Comparison of ENCODE assay signal across 33 cellular contexts in genomic region chr5:56677693-56678092, GRCh38.
DNase-seq lines count a peak whose midpoint lies in the region; TF ChIP-seq lines count a peak whose summit lies in the region.
"Had no signal": no experiment of that assay in that cellular context is flagged by ENCODE, and none has a peak within 500 bp of the region (broad histone marks: within the 10 kb centered on the region; RNA-seq: fewer than 3 reads in every experiment).

No MANE protein-coding gene starts in this region.

- no peaks in the 10 kb centered on the region for H3K27me3 Mint-ChIP-seq in osteocyte (ENCODE audit: unreplicated experiment)
- no peaks in the 10 kb centered on the region for H3K27me3 Mint-ChIP-seq in chondrocyte (ENCODE audit: low read depth)
- H3K27me3 Mint-ChIP-seq: activated naive CD4-positive, alpha-beta T cell treated with anti-CD3 and anti-CD28 coated beads, Interleukin-2, amount 50 U/mL, for 24 hours; memory B cell; stimulated activated naive CD8-positive, alpha-beta T cell treated with anti-CD3 and anti-CD28 coated beads, Interleukin-15, amount 100 ng/mL, for 72 hours had no signal

- no peak overlapping the region for H3K4me3 ChIP-seq in HEK293 (ENCODE audit: low read depth, low read length)
- H3K4me3 ChIP-seq: breast epithelium, GM12878, K562, spleen, thoracic aorta, uterus had no signal

- DNase-seq in AML-193 (lab: John Stamatoyannopoulos, UW) (peak; percentile 2 to 8), brain pericyte (ENCODE audit: low read depth, low spot score) (peak; percentile 38), osteocyte (ENCODE audit: extremely low spot score, unreplicated experiment) (no peak), kidney tubule cell (ENCODE audit: low spot score) (no peak), chondrocyte (ENCODE audit: low spot score) (no peak), Kasumi-1 (lab: John Stamatoyannopoulos, UW) (no peak)
- DNase-seq: activated CD4-positive, alpha-beta T cell treated with anti-CD3 and anti-CD28 coated beads for 4 hours; effector CD8-positive, alpha-beta T cell; foreskin keratinocyte; H7; kidney glomerular epithelial cell; NCI-H1417 treated with DMSO at 0.1 percent for 48 hours; NCI-H2081 treated with DMSO at 0.1 percent for 48 hours; NCI-H2227 treated with DMSO at 0.1 percent for 48 hours; NCI-H526; nephron progenitor cell; SHP77 treated with DMSO at 0.1 percent for 48 hours; spleen; stimulated activated CD4-positive, alpha-beta T cell treated with anti-CD3 and anti-CD28 coated beads, Interleukin-2, amount 100 ng/mL, for 24 hours; stimulated activated naive CD8-positive, alpha-beta T cell treated with anti-CD3 and anti-CD28 coated beads, Interleukin-15, amount 100 ng/mL, for 72 hours; SW 1271; T-helper 9 cell; uterus; WERI-Rb-1 had no signal

- no peaks in the 10 kb centered on the region for H3K9me3 Mint-ChIP-seq in osteocyte (ENCODE audit: unreplicated experiment)
- no peaks in the 10 kb centered on the region for H3K9me3 Mint-ChIP-seq in chondrocyte (ENCODE audit: low read depth)
- H3K9me3 Mint-ChIP-seq: activated T-helper 2 cell treated with anti-CD3 and anti-CD28 coated beads, Interferon-gamma antibody, Interleukin-2, Interleukin-4, amounts not matched to agents 10 μg/mL and 5 μg/mL and 100 μg/mL, durations not matched to agents 14 hours and 24 hours and 36 hours; nephron progenitor cell had no signal

- no peak overlapping the region for H3K4me3 Mint-ChIP-seq in osteocyte (ENCODE audit: unreplicated experiment)
- no peak overlapping the region for H3K4me3 Mint-ChIP-seq in chondrocyte (ENCODE audit: unreplicated experiment)
- H3K4me3 Mint-ChIP-seq: activated naive CD4-positive, alpha-beta T cell treated with anti-CD3 and anti-CD28 coated beads, Interleukin-2, amount 50 U/mL, for 24 hours; memory B cell; nephron progenitor cell; stimulated activated naive CD8-positive, alpha-beta T cell treated with anti-CD3 and anti-CD28 coated beads, Interleukin-15, amount 100 ng/mL, for 72 hours had no signal

- no peaks in the 10 kb centered on the region for H3K4me1 ChIP-seq in HEK293 (ENCODE audit: control insufficient read depth, insufficient read depth, low read length)
- H3K4me1 ChIP-seq: uterus had no signal

- TF ChIP-seq CTCF in HEK293 (tag by site-specific recombination; IDR thresholded peaks at IDR 0.05) = no peak
- no peak for TF ChIP-seq CTCF in osteocyte (IDR thresholded peaks at IDR 0.05)
- no peak for TF ChIP-seq CTCF in chondrocyte (IDR thresholded peaks at IDR 0.05)

- H3K9me3 ChIP-seq in HEK293 (ENCODE audit: control insufficient read depth, insufficient read depth, low read depth, low read length) = no peaks in the 10 kb centered on the region
- H3K9me3 ChIP-seq: breast epithelium, spleen, thoracic aorta, uterus had no signal

- POLR2A ChIA-PET in HEK293 (lab: Yijun Ruan, JAX) = no interaction called here

- no peak overlapping the region for H3K27ac ChIP-seq in HEK293 (ENCODE audit: extremely low read depth, low read depth, low read length)
- H3K27ac ChIP-seq: breast epithelium, epithelial cell of prostate, foreskin keratinocyte, spleen, thoracic aorta, uterus, WERI-Rb-1 had no signal

- H3K36me3 Mint-ChIP-seq in osteocyte (ENCODE audit: unreplicated experiment) (no peaks in the 10 kb centered on the region), chondrocyte (ENCODE audit: low read depth) (no peaks in the 10 kb centered on the region)

- H3K36me3 ChIP-seq in HEK293 (ENCODE audit: control insufficient read depth in 2 of 2, insufficient read depth in 1 of 2, low read length in 2 of 2) = no peaks in the 10 kb centered on the region
- H3K36me3 ChIP-seq: breast epithelium, spleen, thoracic aorta, uterus, WERI-Rb-1 had no signal

- H3K27ac Mint-ChIP-seq in osteocyte (ENCODE audit: unreplicated experiment) (peak overlapping the region; percentile 51), chondrocyte (ENCODE audit: unreplicated experiment) (no peak overlapping the region)
- H3K27ac Mint-ChIP-seq: activated naive CD4-positive, alpha-beta T cell treated with anti-CD3 and anti-CD28 coated beads, Interleukin-2, amount 50 U/mL, for 24 hours; activated T-helper 2 cell treated with anti-CD3 and anti-CD28 coated beads, Interferon-gamma antibody, Interleukin-2, Interleukin-4, amounts not matched to agents 10 μg/mL and 5 μg/mL and 100 μg/mL, durations not matched to agents 14 hours and 24 hours and 36 hours; nephron progenitor cell; stimulated activated naive CD8-positive, alpha-beta T cell treated with anti-CD3 and anti-CD28 coated beads, Interleukin-15, amount 100 ng/mL, for 72 hours had no signal

- CTCF ChIA-PET in HEK293 (lab: Yijun Ruan, JAX) = interaction anchor here (0.7 to 1.2 kb wide), 2 partner anchors 9 to 207 kb away, joined by 3 to 4 read pairs; no protein-coding TSS in a partner anchor

- H3K4me1 Mint-ChIP-seq in osteocyte (ENCODE audit: unreplicated experiment) (peaks cover 65% of the 10 kb centered on the region), chondrocyte (ENCODE audit: low read depth) (peaks cover 58% of the 10 kb centered on the region)

TF ChIP-seq in HEK293, 187 proteins besides CTCF, POLR2A, EP300 and RAD21:
- TF ChIP-seq, protein P1, sequence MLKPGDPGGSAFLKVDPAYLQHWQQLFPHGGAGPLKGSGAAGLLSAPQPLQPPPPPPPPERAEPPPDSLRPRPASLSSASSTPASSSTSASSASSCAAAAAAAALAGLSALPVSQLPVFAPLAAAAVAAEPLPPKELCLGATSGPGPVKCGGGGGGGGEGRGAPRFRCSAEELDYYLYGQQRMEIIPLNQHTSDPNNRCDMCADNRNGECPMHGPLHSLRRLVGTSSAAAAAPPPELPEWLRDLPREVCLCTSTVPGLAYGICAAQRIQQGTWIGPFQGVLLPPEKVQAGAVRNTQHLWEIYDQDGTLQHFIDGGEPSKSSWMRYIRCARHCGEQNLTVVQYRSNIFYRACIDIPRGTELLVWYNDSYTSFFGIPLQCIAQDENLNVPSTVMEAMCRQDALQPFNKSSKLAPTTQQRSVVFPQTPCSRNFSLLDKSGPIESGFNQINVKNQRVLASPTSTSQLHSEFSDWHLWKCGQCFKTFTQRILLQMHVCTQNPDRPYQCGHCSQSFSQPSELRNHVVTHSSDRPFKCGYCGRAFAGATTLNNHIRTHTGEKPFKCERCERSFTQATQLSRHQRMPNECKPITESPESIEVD (tag by site-specific recombination; IDR thresholded peaks at IDR 0.05) = peak; percentile 62
- no peak for TF ChIP-seq ZNF24 (tag by site-specific recombination; IDR thresholded peaks at IDR 0.05)
- peak; percentile 74 for TF ChIP-seq ZFHX2 (tag by site-specific recombination; conservative IDR thresholded peaks at IDR 0.05)
- no peak for TF ChIP-seq ZNF623 (tag by site-specific recombination; IDR thresholded peaks at IDR 0.05)

Comparison
In these comparisons a context has a peak if more than half of its experiments do, and no peak if none do; other contexts are left out.
1. DNase-seq: peak in AML-193 (2 of 2) and brain pericyte (single experiment); none in osteocyte (single experiment), kidney tubule cell (single experiment), chondrocyte (single experiment) and Kasumi-1 (0 of 2).